Comparison of ENCODE assay signal across 20 cellular contexts in the genomic region with DNA sequence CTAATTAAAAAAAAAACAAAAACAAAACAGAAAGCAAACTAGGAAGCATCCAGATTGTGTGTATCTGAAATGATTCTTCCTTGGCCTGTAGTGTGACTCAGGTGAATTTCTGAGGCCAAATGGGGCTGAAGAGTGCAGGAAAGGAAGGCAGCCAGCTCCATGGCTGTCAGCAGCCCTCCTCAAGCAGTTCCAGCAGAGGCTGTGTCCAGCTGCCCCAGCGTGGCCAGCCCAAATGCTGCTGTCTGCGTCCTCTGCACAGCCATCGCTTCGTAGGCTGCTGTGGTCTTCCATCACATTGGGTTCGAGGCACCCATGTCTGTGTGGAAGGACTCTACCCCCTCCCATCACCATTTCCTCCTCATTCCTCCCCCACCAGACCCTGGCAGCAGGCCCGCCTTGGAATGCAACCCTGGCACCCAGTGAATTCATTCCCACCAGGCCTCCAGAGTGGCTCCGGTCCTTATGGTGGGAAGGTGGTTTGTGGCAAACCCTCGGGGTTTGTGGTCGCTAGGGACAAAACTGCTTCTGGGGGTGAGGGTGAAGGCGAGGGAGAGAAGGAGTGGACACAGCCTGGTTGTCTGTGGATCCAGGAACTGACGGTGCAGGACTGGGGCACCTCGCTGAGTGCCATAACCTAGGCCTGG.
"Had no signal": no experiment of that assay in that cellular context is flagged by ENCODE, and none has a peak within 500 bp of the region (broad histone marks: within the 10 kb centered on the region; RNA-seq: fewer than 3 reads in every experiment).

No MANE protein-coding gene starts in this region.

- ATAC-seq: gastrocnemius medialis; heart right ventricle; naive thymus-derived CD8-positive, alpha-beta T cell; right cardiac atrium; stimulated activated effector memory CD8-positive, alpha-beta T cell treated with anti-CD3 and anti-CD28 coated beads, Interleukin-12 subunit alpha, Interleukin-12 subunit beta, amount 100 ng/mL, for 72 hours; stimulated activated naive CD8-positive, alpha-beta T cell treated with anti-CD3 and anti-CD28 coated beads, Interleukin-15, Interleukin-2, amounts not matched to agents 100 U/mL and 50 U/mL, for 24 hours; upper lobe of right lung had no signal

- H3K27me3 ChIP-seq: gastrocnemius medialis, heart right ventricle, ovary, suprapubic skin, tibial artery, upper lobe of right lung had no signal

- H3K36me3 ChIP-seq: heart right ventricle, ovary, suprapubic skin, tibial artery, upper lobe of right lung had no signal

- H3K27ac ChIP-seq: coronary artery, heart right ventricle, ovary, suprapubic skin, tibial artery, upper lobe of right lung had no signal

- DNase-seq: effector CD4-positive, alpha-beta T cell; endodermal cell; erythroblast; gastrocnemius medialis; heart right ventricle; hypothalamus; kidney glomerular epithelial cell; naive thymus-derived CD8-positive, alpha-beta T cell; ovary; right cardiac atrium; stimulated activated CD4-positive, alpha-beta T cell treated with anti-CD3 and anti-CD28 coated beads, Interleukin-4, amount 100 ng/mL, for 1 hour; stimulated activated CD8-positive, alpha-beta memory T cell treated with anti-CD3 and anti-CD28 coated beads, Interleukin-4, amount 100 ng/mL, for 48 hours; stimulated activated naive CD8-positive, alpha-beta T cell treated with anti-CD3 and anti-CD28 coated beads, Interleukin-15, Interleukin-2, amounts not matched to agents 100 U/mL and 50 U/mL, for 24 hours; tibial artery; upper lobe of right lung had no signal

- H3K9me3 ChIP-seq: gastrocnemius medialis, heart right ventricle, ovary, suprapubic skin, tibial artery, upper lobe of right lung had no signal

- H3K4me3 ChIP-seq: coronary artery, gastrocnemius medialis, heart right ventricle, ovary, suprapubic skin, tibial artery, upper lobe of right lung had no signal

- H3K4me1 ChIP-seq: suprapubic skin, upper lobe of right lung had no signal

- FAIRE-seq: endothelial cell of umbilical vein, islet of Langerhans had no signal
